Comparison of ENCODE assay signal across 8 cellular contexts in the genomic region with DNA sequence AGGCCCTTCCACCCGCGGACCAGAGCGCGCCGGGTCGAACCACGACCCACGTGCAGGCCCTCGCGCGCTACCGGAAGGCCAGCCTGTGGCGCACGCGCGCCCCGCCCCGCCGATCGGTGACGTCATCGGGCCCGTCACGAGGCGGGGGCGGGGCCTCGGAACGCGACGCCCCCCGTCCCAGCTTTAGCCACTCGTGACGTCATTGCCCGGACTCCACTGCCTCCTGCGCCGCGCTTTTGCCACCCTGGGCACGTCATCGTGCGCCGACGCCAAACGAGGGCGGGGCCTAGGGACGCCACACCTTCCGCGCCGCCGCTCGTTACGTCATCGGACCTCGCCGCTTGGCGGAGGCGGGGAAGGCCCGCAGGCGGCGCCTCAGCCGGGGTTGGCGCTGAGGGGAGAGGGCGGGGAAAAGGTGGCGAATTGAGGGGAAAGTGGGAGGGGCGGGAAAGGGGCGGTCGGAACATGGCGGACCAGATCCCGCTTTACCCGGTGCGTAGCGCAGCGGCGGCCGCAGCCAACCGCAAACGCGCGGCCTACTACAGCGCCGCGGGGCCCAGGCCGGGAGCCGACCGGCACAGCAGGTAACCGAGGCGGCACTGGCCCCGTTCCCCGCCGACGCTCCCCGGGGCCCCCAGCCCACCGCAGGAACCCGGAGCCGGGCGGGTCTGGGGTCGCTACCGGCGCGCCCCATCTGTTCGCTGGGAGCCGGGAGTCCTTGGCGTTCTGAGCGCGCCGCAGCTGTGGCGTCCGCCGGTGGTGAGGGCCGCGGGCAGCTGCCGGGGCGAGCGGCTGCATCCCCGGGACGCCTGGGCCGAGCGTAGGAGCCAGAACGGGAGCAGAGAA. TPM values are rescaled to one million over a fixed set of nuclear protein-coding genes. Genes with fewer than 3 reads are reported as not detected.
A peak's percentile ranks its signal among the peaks of the same experiment; 100 is the strongest.
DNase-seq lines count a peak whose midpoint lies in the region; ATAC-seq and TF ChIP-seq lines count a peak whose summit lies in the region.

A gene with protein sequence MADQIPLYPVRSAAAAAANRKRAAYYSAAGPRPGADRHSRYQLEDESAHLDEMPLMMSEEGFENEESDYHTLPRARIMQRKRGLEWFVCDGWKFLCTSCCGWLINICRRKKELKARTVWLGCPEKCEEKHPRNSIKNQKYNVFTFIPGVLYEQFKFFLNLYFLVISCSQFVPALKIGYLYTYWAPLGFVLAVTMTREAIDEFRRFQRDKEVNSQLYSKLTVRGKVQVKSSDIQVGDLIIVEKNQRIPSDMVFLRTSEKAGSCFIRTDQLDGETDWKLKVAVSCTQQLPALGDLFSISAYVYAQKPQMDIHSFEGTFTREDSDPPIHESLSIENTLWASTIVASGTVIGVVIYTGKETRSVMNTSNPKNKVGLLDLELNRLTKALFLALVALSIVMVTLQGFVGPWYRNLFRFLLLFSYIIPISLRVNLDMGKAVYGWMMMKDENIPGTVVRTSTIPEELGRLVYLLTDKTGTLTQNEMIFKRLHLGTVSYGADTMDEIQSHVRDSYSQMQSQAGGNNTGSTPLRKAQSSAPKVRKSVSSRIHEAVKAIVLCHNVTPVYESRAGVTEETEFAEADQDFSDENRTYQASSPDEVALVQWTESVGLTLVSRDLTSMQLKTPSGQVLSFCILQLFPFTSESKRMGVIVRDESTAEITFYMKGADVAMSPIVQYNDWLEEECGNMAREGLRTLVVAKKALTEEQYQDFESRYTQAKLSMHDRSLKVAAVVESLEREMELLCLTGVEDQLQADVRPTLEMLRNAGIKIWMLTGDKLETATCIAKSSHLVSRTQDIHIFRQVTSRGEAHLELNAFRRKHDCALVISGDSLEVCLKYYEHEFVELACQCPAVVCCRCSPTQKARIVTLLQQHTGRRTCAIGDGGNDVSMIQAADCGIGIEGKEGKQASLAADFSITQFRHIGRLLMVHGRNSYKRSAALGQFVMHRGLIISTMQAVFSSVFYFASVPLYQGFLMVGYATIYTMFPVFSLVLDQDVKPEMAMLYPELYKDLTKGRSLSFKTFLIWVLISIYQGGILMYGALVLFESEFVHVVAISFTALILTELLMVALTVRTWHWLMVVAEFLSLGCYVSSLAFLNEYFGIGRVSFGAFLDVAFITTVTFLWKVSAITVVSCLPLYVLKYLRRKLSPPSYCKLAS (plus strand): TSS at position 449 of the 846 bp plus-strand sequence. CDS start 17 bp downstream, at position 466.

- H3K27ac Mint-ChIP-seq in type B pancreatic cell, result peak within 1 kb of the TSS; percentile 94

- H3K36me3 Mint-ChIP-seq in type B pancreatic cell, result peaks cover 15% of the 10 kb centered on the region

- H3K4me1 Mint-ChIP-seq in type B pancreatic cell (ENCODE audit: unreplicated experiment), result no peaks in the 10 kb centered on the region

- H3K4me3 ChIP-seq in GM12865 (ENCODE audit: low read depth, low read length), result peak within 1 kb of the TSS; percentile 79
- peak within 1 kb of the TSS; percentile 84 for H3K4me3 ChIP-seq in adipocyte (ENCODE audit: low read length)

- no peak for TF ChIP-seq CTCF in GM12865 (IDR thresholded peaks at IDR 0.05; ENCODE audit: insufficient read depth, low read depth, low read length, missing control alignments)
- TF ChIP-seq CTCF in type B pancreatic cell (conservative IDR thresholded peaks at IDR 0.05), result no peak

- no peaks in the 10 kb centered on the region for H3K9me3 ChIP-seq in adipocyte (ENCODE audit: control insufficient read depth, low read length)

- H3K27me3 ChIP-seq in adipocyte (replicated peaks; ENCODE audit: control insufficient read depth, insufficient read depth, low read length), result no peaks in the 10 kb centered on the region

- intact Hi-C loops in cardiac septum (cut with DNase I), result loop anchor here (10.0 kb wide), 1 partner anchor 606 kb away; a partner anchor contains a TSS

- peaks cover 22% of the 10 kb centered on the region for H3K27me3 Mint-ChIP-seq in type B pancreatic cell

- H3K36me3 ChIP-seq in adipocyte (ENCODE audit: control insufficient read depth, insufficient read depth, low read length, severe bottlenecking), result no peaks in the 10 kb centered on the region

- H3K9me3 Mint-ChIP-seq in type B pancreatic cell, result peaks cover 28% of the 10 kb centered on the region

- H3K9ac ChIP-seq in adipocyte (ENCODE audit: low read length), result peak within 1 kb of the TSS; percentile 90

- ATAC-seq in HG02642 (IDR thresholded peaks at IDR 0.05; ENCODE audit: poor library complexity, unreplicated experiment), result peak; percentile 89

- peak within 1 kb of the TSS; percentile 94 for H3K4me3 Mint-ChIP-seq in type B pancreatic cell

- peak; percentile 99 for DNase-seq in GM12865 (ENCODE audit: low read depth)
- DNase-seq in NCI-H1105 treated with DMSO at 0.1 percent for 48 hours (lab: John Stamatoyannopoulos, UW), result peak; percentile 59
- peak; percentile 98 for DNase-seq in T follicular helper cell (ENCODE audit: low read depth)
- peak; percentile 100 for DNase-seq in adipocyte (ENCODE audit: low read depth)
- peak; percentile 99 for DNase-seq in cardiac septum (ENCODE audit: low spot score)
- peak; percentile 98 for DNase-seq in pons (ENCODE audit: low spot score)
- DNase-seq in type B pancreatic cell (ENCODE audit: extremely low spot score, unreplicated experiment), result peak; percentile 100

- H3K4me1 ChIP-seq in adipocyte (ENCODE audit: control insufficient read depth, insufficient read depth, low read length), result peaks cover 23% of the 10 kb centered on the region

RNA-seq across cellular contexts. Expression of the gene that starts here (rescaled TPM):
- total RNA-seq in cardiac septum, result 18.5 TPM
- total RNA-seq in type B pancreatic cell (ENCODE audit: low replicate concordance), result 19.2 and 34.1 TPM in 2 replicates

Comparison
In these comparisons a context has a peak if more than half of its experiments do, and no peak if none do; other contexts are left out.
1. Peak in every context shown above with its lines: DNase-seq, ATAC-seq and H3K4me3 ChIP-seq.